9 cellular contexts compared by ENCODE assay signal in the genomic region with DNA sequence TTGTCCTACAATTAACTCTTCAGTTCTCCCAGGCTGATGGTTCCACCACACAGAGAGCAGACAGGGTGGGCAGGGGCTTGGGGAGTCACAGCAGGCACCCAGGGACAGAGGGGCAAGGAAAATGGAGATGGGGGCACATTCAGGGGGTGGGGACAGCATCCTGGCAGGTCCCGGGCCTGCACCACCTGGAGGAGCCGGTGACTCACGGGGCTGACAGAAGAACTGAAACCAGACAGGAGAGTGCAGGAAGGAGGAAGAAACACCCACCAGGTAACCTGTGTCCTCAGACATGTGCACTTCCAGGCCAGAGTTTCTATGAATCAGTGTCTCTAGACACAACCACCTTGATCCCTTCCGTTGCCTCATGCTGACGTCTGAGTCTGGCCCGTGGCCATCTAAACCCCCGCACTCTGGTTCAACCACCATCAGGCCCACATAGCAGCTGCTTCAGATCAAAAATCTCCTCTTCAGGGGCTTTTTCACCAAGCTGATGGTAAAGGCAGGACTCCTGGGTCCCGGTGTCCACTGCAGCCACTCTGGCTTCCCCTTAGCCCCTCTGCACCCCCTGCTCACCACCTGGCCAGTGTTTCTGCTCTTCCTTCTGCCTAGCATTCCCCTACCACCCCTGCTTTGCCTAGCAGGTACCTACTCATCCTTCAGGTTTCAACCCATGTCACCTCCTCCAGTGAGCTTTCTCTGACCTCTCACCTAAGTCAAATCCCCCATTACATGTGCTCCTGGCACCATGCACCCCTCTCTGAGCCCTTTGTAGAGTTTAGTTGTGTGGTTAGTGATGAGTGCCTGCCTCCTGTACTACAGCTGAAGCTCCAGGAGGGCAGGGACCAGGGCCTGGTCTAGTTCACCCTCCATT. TPM values are rescaled to one million over a fixed set of nuclear protein-coding genes. Genes with fewer than 3 reads are reported as not detected.
A peak's percentile ranks its signal among the peaks of the same experiment; 100 is the strongest.
DNase-seq lines count a peak whose midpoint lies in the region; ATAC-seq and TF ChIP-seq lines count a peak whose summit lies in the region.
"Had no signal": no experiment of that assay in that cellular context is flagged by ENCODE, and none has a peak within 500 bp of the region (broad histone marks: within the 10 kb centered on the region; RNA-seq: fewer than 3 reads in every experiment).

No MANE protein-coding gene starts in this region.

- DNase-seq in activated B cell treated with CpG ODN at 0.5 μM for 24 hours (peak; percentile 70), foreskin keratinocyte (peak; percentile 98 to 99), upper lobe of left lung (no peak), GOT3 (lab: John Stamatoyannopoulos, UW) (no peak), NOMO-1 treated with DMSO at 0.1 percent for 48 hours (lab: John Stamatoyannopoulos, UW; ENCODE audit: unreplicated experiment) (no peak), GF-D8 (lab: John Stamatoyannopoulos, UW) (no peak)

- no peaks in the 10 kb centered on the region for H3K9me3 ChIP-seq in upper lobe of left lung

- H3K4me3 ChIP-seq in upper lobe of left lung, result no peak overlapping the region

- no peak for TF ChIP-seq CTCF in activated B cell treated with CpG ODN at 0.5 μM for 24 hours (IDR thresholded peaks at IDR 0.05)
- peak; percentile 29 for TF ChIP-seq CTCF in foreskin keratinocyte (conservative IDR thresholded peaks at IDR 0.05)
- TF ChIP-seq CTCF in upper lobe of left lung (IDR thresholded peaks at IDR 0.05), result no peak

- intact Hi-C loops in activated B cell treated with CpG ODN at 0.5 μM for 24 hours (cut with micrococcal nuclease), result loop anchor here (1.0 kb wide), 1 partner anchor 50 kb away; no protein-coding TSS in a partner anchor

- no peak for TF ChIP-seq EP300 in upper lobe of left lung (IDR thresholded peaks at IDR 0.05)

- H3K36me3 Mint-ChIP-seq in activated B cell treated with CpG ODN at 0.5 μM for 24 hours (ENCODE audit: low read depth), result no peaks in the 10 kb centered on the region

- 69 to 73% methylated on average over 8 of the region's 8 CpGs for WGBS in upper lobe of left lung, 2 donors

- H3K9me3 Mint-ChIP-seq in activated B cell treated with CpG ODN at 0.5 μM for 24 hours, result no peaks in the 10 kb centered on the region

- H3K27me3 ChIP-seq in foreskin keratinocyte (no peaks in the 10 kb centered on the region), upper lobe of left lung (no peaks in the 10 kb centered on the region)

- ATAC-seq in GM18861 (IDR thresholded peaks at IDR 0.05; ENCODE audit: unreplicated experiment) (peak; percentile 35), HG02938 (IDR thresholded peaks at IDR 0.05; ENCODE audit: unreplicated experiment) (peak; percentile 44), activated B cell treated with CpG ODN at 0.5 μM for 24 hours (ENCODE audit: low read depth) (peak; percentile 49), foreskin keratinocyte (peak; percentile 73), upper lobe of left lung (ENCODE audit: low FRiP score in 2 of 2) (no peak)

- TF ChIP-seq POLR2A in upper lobe of left lung (IDR thresholded peaks at IDR 0.05), result no peak

- peaks cover 78% of the 10 kb centered on the region for H3K4me1 Mint-ChIP-seq in activated B cell treated with CpG ODN at 0.5 μM for 24 hours

- CTCF ChIA-PET in activated B cell treated with CpG ODN at 0.5 μM for 24 hours (lab: Charles Lee), result interaction anchor here (1.3 to 12.5 kb wide), 9 partner anchors 8 to 106 kb away, joined by 4 to 403 read pairs (median 10); partner anchors contain the start of genes SEMA7A and UBL7

- no peaks in the 10 kb centered on the region for H3K36me3 ChIP-seq in upper lobe of left lung

- H3K27me3 Mint-ChIP-seq in activated B cell treated with CpG ODN at 0.5 μM for 24 hours, result no peaks in the 10 kb centered on the region

- H3K4me3 Mint-ChIP-seq in activated B cell treated with CpG ODN at 0.5 μM for 24 hours, result peak overlapping the region; percentile 75

- H3K4me1 ChIP-seq in foreskin keratinocyte (peaks cover 42% of the 10 kb centered on the region), upper lobe of left lung (peaks cover 17 to 46% (median 34%) of the 10 kb centered on the region in 4 donors)

- H3K27ac Mint-ChIP-seq in activated B cell treated with CpG ODN at 0.5 μM for 24 hours, result peak overlapping the region; percentile 97

- H3K27ac ChIP-seq in foreskin keratinocyte (peak overlapping the region; percentile 99), upper lobe of left lung (peak overlapping the region; percentile 68 to 87 (median 77))

- POLR2A ChIA-PET in activated B cell treated with CpG ODN at 0.5 μM for 24 hours (lab: Charles Lee), result interaction anchor here (0.6 to 14.2 kb wide), 18 partner anchors 9 to 490 kb away, joined by 3 to 563 read pairs (median 6); partner anchors contain the start of genes CSK, SEMA7A and UBL7

RNA-seq across cellular contexts. Expression of gene CYP11A1, which starts 16.5 kb away (rescaled TPM):
- total RNA-seq in activated B cell treated with CpG ODN at 0.5 μM for 24 hours (not detected in 2 replicates), foreskin keratinocyte (not detected in 2 replicates), upper lobe of left lung (1 to 10 TPM in 4 of 6 donors, under 1 TPM in 1, not detected in 1; 0.91 to 8.4 (median 1.1) TPM)
- 0.04 TPM in 1 of 2 replicates, not detected in the other for polyA plus RNA-seq in foreskin keratinocyte
- total RNA-seq: RPMI7951 had no signal

RNA-seq across cellular contexts. Expression of gene SEMA7A, which starts 49.8 kb away (rescaled TPM):
- 159 and 178 TPM in 2 replicates for total RNA-seq in activated B cell treated with CpG ODN at 0.5 μM for 24 hours
- total RNA-seq in foreskin keratinocyte, result 19.8 and 45.0 TPM in 2 replicates
- polyA plus RNA-seq in foreskin keratinocyte, result 14.5 and 32.3 TPM in 2 replicates
- total RNA-seq in upper lobe of left lung, result 1 to 10 TPM; 1.0 to 9.1 (median 5.3) TPM

Comparison
In these comparisons a context has a peak if more than half of its experiments do, and no peak if none do; other contexts are left out.
1. ATAC-seq: peak in GM18861 (single experiment), HG02938 (single experiment), activated B cell treated with CpG ODN at 0.5 μM for 24 hours (single experiment) and foreskin keratinocyte (single experiment); none in upper lobe of left lung (0 of 2).
2. DNase-seq: peak in activated B cell treated with CpG ODN at 0.5 μM for 24 hours (single experiment) and foreskin keratinocyte (2 of 2); none in upper lobe of left lung (0 of 2), GOT3 (single experiment), NOMO-1 treated with DMSO at 0.1 percent for 48 hours (single experiment) and GF-D8 (single experiment).